In the genomic region with DNA sequence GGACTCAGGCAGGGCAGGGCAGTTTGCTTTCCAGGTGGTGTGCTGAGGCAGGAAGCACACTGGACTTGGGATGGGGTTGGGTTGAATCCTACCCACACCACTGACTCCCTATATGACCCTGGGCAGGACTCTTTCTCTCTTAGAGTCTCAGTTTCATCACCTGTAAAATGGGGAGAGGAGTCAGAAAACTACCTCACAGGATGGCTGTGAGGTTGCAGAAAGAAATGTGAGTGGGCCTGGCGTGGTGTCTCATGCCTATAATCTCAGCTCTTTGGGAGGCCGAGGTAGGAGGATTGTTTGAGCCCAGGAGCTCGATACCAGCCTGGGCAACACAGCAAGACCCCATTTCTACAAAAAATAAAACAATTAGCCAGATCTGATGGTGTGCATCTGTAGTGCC, we compare ENCODE assay signal across 30 cellular contexts.
"Had no signal": no experiment of that assay in that cellular context is flagged by ENCODE, and none has a peak within 500 bp of the region (broad histone marks: within the 10 kb centered on the region; RNA-seq: fewer than 3 reads in every experiment).

No MANE protein-coding gene starts in this region.

- H3K4me3 ChIP-seq: lower lobe of right lung, neural progenitor cell, ovary, right atrium auricular region, skin epidermis, stomach, testis, thyroid gland, transverse colon, upper lobe of right lung had no signal

- H3K27ac ChIP-seq: lower lobe of right lung, neural progenitor cell, neutrophil, ovary, right atrium auricular region, skin epidermis, stomach, testis, thyroid gland, transverse colon, upper lobe of right lung had no signal

- H3K36me3 Mint-ChIP-seq: naive thymus-derived CD8-positive, alpha-beta T cell; neural progenitor cell; stimulated activated naive B cell treated with anti-CD40 and anti-IgM and Interleukin-4, amounts not matched to agents 10 μg/mL and 1 μg/mL and 100 μg/mL, for 72 hours had no signal

- H3K36me3 ChIP-seq: lower lobe of right lung, neural progenitor cell, neutrophil, ovary, right atrium auricular region, stomach, thyroid gland, transverse colon, upper lobe of right lung had no signal

- H3K9me3 Mint-ChIP-seq: nephron, neural progenitor cell had no signal

- H3K4me1 Mint-ChIP-seq: naive thymus-derived CD8-positive, alpha-beta T cell; stimulated activated naive B cell treated with anti-CD40 and anti-IgM and Interleukin-4, amounts not matched to agents 10 μg/mL and 1 μg/mL and 100 μg/mL, for 72 hours had no signal

- H3K9me3 ChIP-seq: lower lobe of right lung, neutrophil, ovary, right atrium auricular region, stomach, testis, thyroid gland, transverse colon, upper lobe of right lung had no signal

- H3K4me1 ChIP-seq: lower lobe of right lung, stomach, testis, thyroid gland, transverse colon, upper lobe of right lung had no signal

- H3K27me3 ChIP-seq: neural progenitor cell, ovary, right atrium auricular region, testis, thyroid gland had no signal

- H3K4me2 ChIP-seq: neural progenitor cell had no signal

- FAIRE-seq: keratinocyte, urothelium cell line had no signal

- ATAC-seq: left cardiac atrium; left lobe of liver; lower lobe of right lung; naive thymus-derived CD8-positive, alpha-beta T cell; sciatic nerve; stimulated activated naive B cell treated with anti-CD40 and anti-IgM and Interleukin-4, amounts not matched to agents 10 μg/mL and 1 μg/mL and 100 μg/mL, for 72 hours; stimulated activated naive CD8-positive, alpha-beta T cell treated with anti-CD3 and anti-CD28 coated beads, Interleukin-15, Interleukin-2, amounts not matched to agents 100 U/mL and 50 U/mL, for 24 hours; upper lobe of right lung had no signal

- H3K4me3 Mint-ChIP-seq: naive thymus-derived CD8-positive, alpha-beta T cell; nephron; neural progenitor cell; stimulated activated naive B cell treated with anti-CD40 and anti-IgM and Interleukin-4, amounts not matched to agents 10 μg/mL and 1 μg/mL and 100 μg/mL, for 72 hours had no signal

- DNase-seq: hippocampal formation; kidney glomerular epithelial cell; left cardiac atrium; lower lobe of right lung; mammary epithelial cell; mesenchymal stem cell; naive thymus-derived CD8-positive, alpha-beta T cell; occipital lobe; ovary; stimulated activated CD4-positive, alpha-beta T cell treated with anti-CD3 and anti-CD28 coated beads, Interleukin-12 subunit alpha, Interleukin-12 subunit beta, amount 100 ng/mL, for 4 hours; stimulated activated CD4-positive, alpha-beta T cell treated with anti-CD3 and anti-CD28 coated beads, Interleukin-15, amount 100 ng/mL, for 24 hours; stimulated activated CD4-positive, alpha-beta T cell treated with anti-CD3 and anti-CD28 coated beads, Interleukin-2, amount 100 ng/mL, for 24 hours; stimulated activated CD4-positive, alpha-beta T cell treated with anti-CD3 and anti-CD28 coated beads, Interleukin-4, amount 100 ng/mL, for 1 hour; stimulated activated naive B cell treated with anti-CD40 and anti-IgM and Interleukin-4, amounts not matched to agents 10 μg/mL and 1 μg/mL and 100 μg/mL, for 72 hours; stimulated activated naive CD8-positive, alpha-beta T cell treated with anti-CD3 and anti-CD28 coated beads, Interleukin-15, Interleukin-2, amounts not matched to agents 100 U/mL and 50 U/mL, for 24 hours; stomach; testis; thyroid gland; transverse colon; upper lobe of right lung had no signal

- H3K27ac Mint-ChIP-seq: naive thymus-derived CD8-positive, alpha-beta T cell; nephron; neural progenitor cell; progenitor cell of endocrine pancreas; stimulated activated naive B cell treated with anti-CD40 and anti-IgM and Interleukin-4, amounts not matched to agents 10 μg/mL and 1 μg/mL and 100 μg/mL, for 72 hours had no signal

- H2AFZ ChIP-seq: neural progenitor cell had no signal
